Comparison of ENCODE assay signal across 39 cellular contexts in genomic region chr5:80584770-80585169, GRCh38. TPM values are rescaled to one million over a fixed set of nuclear protein-coding genes. Genes with fewer than 3 reads are reported as not detected.
"Had no signal": no experiment of that assay in that cellular context is flagged by ENCODE, and none has a peak within 500 bp of the region (broad histone marks: within the 10 kb centered on the region; RNA-seq: fewer than 3 reads in every experiment).

No MANE protein-coding gene starts in this region.

- H3K27me3 ChIP-seq: MG63 had no signal

- H3K36me3 ChIP-seq: MG63 had no signal

- DNase-seq: Kasumi-1, MG63, MM.1S, MV-4-11, NCI-H1048, NCI-H1092, NCI-H1092 treated with DMSO at 0.1 percent for 48 hours, NCI-H1105, NCI-H1105 treated with DMSO at 0.1 percent for 48 hours, NCI-H1417, NCI-H1417 treated with DMSO at 0.1 percent for 48 hours, NCI-H1436, NCI-H1436 treated with DMSO at 0.1 percent for 48 hours, NCI-H146, NCI-H1694, NCI-H1694 treated with DMSO at 0.1 percent for 48 hours, NCI-H187, NCI-H187 treated with DMSO at 0.1 percent for 48 hours, NCI-H1930, NCI-H2029, NCI-H2029 treated with DMSO at 0.1 percent for 48 hours, NCI-H2081, NCI-H2081 treated with DMSO at 0.1 percent for 48 hours, NCI-H2107, NCI-H2171, NCI-H2171 treated with DMSO at 0.1 percent for 48 hours, NCI-H2227 treated with DMSO at 0.1 percent for 48 hours, NCI-H226, NCI-H345, NCI-H446, NCI-H446 treated with DMSO at 0.1 percent for 48 hours, NCI-H510A, NCI-H510A treated with DMSO at 0.1 percent for 48 hours, NCI-H524, NCI-H524 treated with DMSO at 0.1 percent for 48 hours had no signal

- H3K4me3 ChIP-seq: MG63 had no signal

- H3K9me3 ChIP-seq: MG63 had no signal

RNA-seq across cellular contexts. Expression of gene ANKRD34B, which starts 14.7 kb away (rescaled TPM):
- total RNA-seq: LHCN-M2, M059J, MCF 10A, NCI-H460 had no signal
